Comparison of ENCODE assay signal across 8 cellular contexts in genomic region chr17:47239663-47240374, GRCh38. TPM values are rescaled to one million over a fixed set of nuclear protein-coding genes. Genes with fewer than 3 reads are reported as not detected.
DNase-seq lines count a peak whose midpoint lies in the region; ATAC-seq lines count a peak whose summit lies in the region.

No MANE protein-coding gene starts in this region.

- H3K4me1 Mint-ChIP-seq in stimulated activated effector memory CD8-positive, alpha-beta T cell treated with anti-CD3 and anti-CD28 coated beads, Interleukin-12 subunit alpha, Interleukin-12 subunit beta, amount 100 ng/mL, for 72 hours, result peaks cover 15% of the 10 kb centered on the region
- H3K4me1 Mint-ChIP-seq in immature natural killer cell, result peaks cover 14 to 17% of the 10 kb centered on the region in 2 donors

- H3K4me3 Mint-ChIP-seq in stimulated activated effector memory CD8-positive, alpha-beta T cell treated with anti-CD3 and anti-CD28 coated beads, Interleukin-12 subunit alpha, Interleukin-12 subunit beta, amount 100 ng/mL, for 72 hours, result no peak overlapping the region
- no peak overlapping the region for H3K4me3 Mint-ChIP-seq in immature natural killer cell

- ATAC-seq in stimulated activated effector memory CD8-positive, alpha-beta T cell treated with anti-CD3 and anti-CD28 coated beads, Interleukin-12 subunit alpha, Interleukin-12 subunit beta, amount 100 ng/mL, for 72 hours, result peak; percentile 51

- H3K36me3 Mint-ChIP-seq in stimulated activated effector memory CD8-positive, alpha-beta T cell treated with anti-CD3 and anti-CD28 coated beads, Interleukin-12 subunit alpha, Interleukin-12 subunit beta, amount 100 ng/mL, for 72 hours, result no peaks in the 10 kb centered on the region
- no peaks in the 10 kb centered on the region for H3K36me3 Mint-ChIP-seq in immature natural killer cell

- H3K27ac Mint-ChIP-seq in stimulated activated effector memory CD8-positive, alpha-beta T cell treated with anti-CD3 and anti-CD28 coated beads, Interleukin-12 subunit alpha, Interleukin-12 subunit beta, amount 100 ng/mL, for 72 hours, result peak overlapping the region; percentile 61
- peak overlapping the region in 2 of 6 donors; percentile 28 to 41 for H3K27ac Mint-ChIP-seq in immature natural killer cell

- DNase-seq in EH (ENCODE audit: low read depth) (peak; percentile 100), NCI-H1092 treated with DMSO at 0.1 percent for 48 hours (lab: John Stamatoyannopoulos, UW) (peak; percentile 23), amygdala (lab: John Stamatoyannopoulos, UW) (peak in 38 of 56 donors; percentile 4 to 73 (median 28)), hypothalamus (lab: John Stamatoyannopoulos, UW) (peak in 37 of 51 donors; percentile 3 to 74 (median 31)), immature natural killer cell (no peak), activated gamma-delta T cell treated with Interleukin-2 at 50 U/mL for 16 hours (no peak), NCI-H187 (lab: John Stamatoyannopoulos, UW) (no peak)
- no peak for DNase-seq in stimulated activated effector memory CD8-positive, alpha-beta T cell treated with anti-CD3 and anti-CD28 coated beads, Interleukin-12 subunit alpha, Interleukin-12 subunit beta, amount 100 ng/mL, for 72 hours (ENCODE audit: low spot score in 2 of 2)

- peaks cover 1 to 4% (median 3%) of the 10 kb centered on the region in 3 donors for H3K27me3 Mint-ChIP-seq in immature natural killer cell (ENCODE audit: low read depth in 3 of 3)

- H3K9me3 Mint-ChIP-seq in stimulated activated effector memory CD8-positive, alpha-beta T cell treated with anti-CD3 and anti-CD28 coated beads, Interleukin-12 subunit alpha, Interleukin-12 subunit beta, amount 100 ng/mL, for 72 hours, result no peaks in the 10 kb centered on the region
- H3K9me3 Mint-ChIP-seq in immature natural killer cell, result no peaks in the 10 kb centered on the region

RNA-seq across cellular contexts. Expression of gene ITGB3, which starts 13.8 kb away (rescaled TPM):
- polyA plus RNA-seq in immature natural killer cell, result 10 to 100 TPM in 1 of 3 donors, 1 to 10 TPM in 1, not detected in 1; 1.1 to 11.0 TPM

RNA-seq across cellular contexts. Expression of gene MYL4, which starts 30.7 kb away (rescaled TPM):
- under 1 TPM in 1 of 3 donors, not detected in 2; 0.39 TPM for polyA plus RNA-seq in immature natural killer cell

RNA-seq across cellular contexts. Expression of gene CDC27, which starts 50.7 kb away (rescaled TPM):
- 10 to 100 TPM; 50.3 to 98.5 (median 71.1) TPM for polyA plus RNA-seq in immature natural killer cell

Comparison
In these comparisons a context has a peak if more than half of its experiments do, and no peak if none do; other contexts are left out.
1. DNase-seq: peak in EH (single experiment), NCI-H1092 treated with DMSO at 0.1 percent for 48 hours (single experiment), amygdala (38 of 56) and hypothalamus (37 of 51); none in stimulated activated effector memory CD8-positive, alpha-beta T cell treated with anti-CD3 and anti-CD28 coated beads, Interleukin-12 subunit alpha, Interleukin-12 subunit beta, amount 100 ng/mL, for 72 hours (0 of 2), immature natural killer cell (0 of 3), activated gamma-delta T cell treated with Interleukin-2 at 50 U/mL for 16 hours (single experiment) and NCI-H187 (0 of 2).